ENCODE assay signal across 9 cellular contexts in genomic region chr11:44595964-44596381, GRCh38. TPM values are rescaled to one million over a fixed set of nuclear protein-coding genes. Genes with fewer than 3 reads are reported as not detected.
DNase-seq lines count a peak whose midpoint lies in the region; ATAC-seq and TF ChIP-seq lines count a peak whose summit lies in the region.
"Had no signal": no experiment of that assay in that cellular context is flagged by ENCODE, and none has a peak within 500 bp of the region (broad histone marks: within the 10 kb centered on the region; RNA-seq: fewer than 3 reads in every experiment).

No MANE protein-coding gene starts in this region.

- H3K4me1 ChIP-seq in GM23338 (ENCODE audit: insufficient read depth) (peaks cover 4% of the 10 kb centered on the region; the same call in 1 of the 2 replicates), heart right ventricle (peaks cover 12 to 71% (median 55%) of the 10 kb centered on the region in 9 donors), sigmoid colon (peaks cover 0 to 71% (median 68%) of the 10 kb centered on the region in 4 donors)

- peaks cover 1% of the 10 kb centered on the region for H3K27me3 Mint-ChIP-seq in GM23338 (ENCODE audit: insufficient read depth, low read depth, poor library complexity)
- no peaks in the 10 kb centered on the region for H3K27me3 Mint-ChIP-seq in activated CD8-positive, alpha-beta T cell treated with anti-CD3 and anti-CD28 coated beads for 36 hours

- no peaks in the 10 kb centered on the region for H3K79me2 ChIP-seq in GM23338 (replicated peaks; ENCODE audit: insufficient read depth)

- peak; percentile 18 for ATAC-seq in GM23338
- no peak for ATAC-seq in activated CD8-positive, alpha-beta T cell treated with anti-CD3 and anti-CD28 coated beads for 36 hours
- peak; percentile 77 to 89 (median 85) for ATAC-seq in heart right ventricle
- ATAC-seq in GM18858 (IDR thresholded peaks at IDR 0.05; ENCODE audit: unreplicated experiment), result no peak
- no peak for ATAC-seq in GM18868 (IDR thresholded peaks at IDR 0.05; ENCODE audit: unreplicated experiment)

- no peak overlapping the region for H3K27ac Mint-ChIP-seq in GM23338
- peak overlapping the region; percentile 91 for H3K27ac Mint-ChIP-seq in activated CD8-positive, alpha-beta T cell treated with anti-CD3 and anti-CD28 coated beads for 36 hours

- H3K9me2 ChIP-seq in GM23338 (ENCODE audit: insufficient read depth), result no peaks in the 10 kb centered on the region

- no peak for TF ChIP-seq CTCF in GM23338 (conservative IDR thresholded peaks at IDR 0.05; ENCODE audit: low read depth in 2 of 2)
- TF ChIP-seq CTCF in activated CD8-positive, alpha-beta T cell treated with anti-CD3 and anti-CD28 coated beads for 36 hours (IDR thresholded peaks at IDR 0.05), result no peak
- no peak for TF ChIP-seq CTCF in heart right ventricle (IDR thresholded peaks at IDR 0.05)
- TF ChIP-seq CTCF in sigmoid colon (IDR thresholded peaks at IDR 0.05), result no peak

- DNase-seq in GM23338 (ENCODE audit: low spot score) (no peak), heart right ventricle (peak; percentile 77 to 80), sigmoid colon (peak; percentile 78), SK-N-DZ (ENCODE audit: low spot score) (no peak), HEK293T (ENCODE audit: extremely low spot score) (no peak)
- no peak for DNase-seq in activated CD8-positive, alpha-beta T cell treated with anti-CD3 and anti-CD28 coated beads for 36 hours
- DNase-seq: NCI-H524 treated with DMSO at 0.1 percent for 48 hours had no signal

- no peaks in the 10 kb centered on the region for H3K9me3 Mint-ChIP-seq in GM23338
- no peaks in the 10 kb centered on the region for H3K9me3 Mint-ChIP-seq in activated CD8-positive, alpha-beta T cell treated with anti-CD3 and anti-CD28 coated beads for 36 hours

- peak overlapping the region; percentile 47; the same call in 1 of the 2 replicates for H2AFZ ChIP-seq in GM23338

- POLR2A ChIA-PET in activated CD8-positive, alpha-beta T cell treated with anti-CD3 and anti-CD28 coated beads for 36 hours (lab: Charles Lee), result interaction anchor here (0.7 to 3.3 kb wide), 7 partner anchors 12 to 30 kb away, joined by 3 to 17 read pairs (median 5); no protein-coding TSS in a partner anchor
- POLR2A ChIA-PET in HEK293T (lab: Yijun Ruan, JAX), result no interaction called here

- H3K36me3 Mint-ChIP-seq in GM23338 (ENCODE audit: low read depth), result no peaks in the 10 kb centered on the region
- H3K36me3 Mint-ChIP-seq in activated CD8-positive, alpha-beta T cell treated with anti-CD3 and anti-CD28 coated beads for 36 hours (ENCODE audit: low read depth), result peaks cover 70% of the 10 kb centered on the region

- peaks cover 24% of the 10 kb centered on the region for H3K4me1 Mint-ChIP-seq in GM23338
- peaks cover 84% of the 10 kb centered on the region for H3K4me1 Mint-ChIP-seq in activated CD8-positive, alpha-beta T cell treated with anti-CD3 and anti-CD28 coated beads for 36 hours (ENCODE audit: low read depth)

- no peaks in the 10 kb centered on the region for H3K27me3 ChIP-seq in GM23338 (ENCODE audit: insufficient read depth)
- no peaks in the 10 kb centered on the region for H3K27me3 ChIP-seq in heart right ventricle
- no peaks in the 10 kb centered on the region for H3K27me3 ChIP-seq in sigmoid colon

- no peak for TF ChIP-seq POLR2A in sigmoid colon (IDR thresholded peaks at IDR 0.05)

- H3K27ac ChIP-seq in GM23338 (ENCODE audit: low read depth) (no peak overlapping the region), heart right ventricle (peak overlapping the region; percentile 32 to 78 (median 58)), sigmoid colon (peak overlapping the region; percentile 64 to 71 (median 68))

- CTCF ChIA-PET in activated CD8-positive, alpha-beta T cell treated with anti-CD3 and anti-CD28 coated beads for 36 hours (lab: Charles Lee), result interaction anchor here (1.4 to 1.9 kb wide), 3 partner anchors 14 to 21 kb away, joined by 5 to 6 read pairs (median 5); no protein-coding TSS in a partner anchor
- CTCF ChIA-PET in HEK293T (lab: Yijun Ruan, JAX), result interaction anchor here (0.6 to 1.3 kb wide), 2 partner anchors 16 to 82 kb away, joined by 4 read pairs; no protein-coding TSS in a partner anchor

- 26 to 28% methylated on average over 10 of the region's 10 CpGs for WGBS in heart right ventricle, 2 donors
- WGBS in sigmoid colon, 2 donors, result 72 to 83% methylated on average over 10 of the region's 10 CpGs

- H3K9me3 ChIP-seq in heart right ventricle (no peaks in the 10 kb centered on the region), sigmoid colon (no peaks in the 10 kb centered on the region)

- H3K4me3 Mint-ChIP-seq in GM23338, result no peak overlapping the region
- peak overlapping the region; percentile 60 for H3K4me3 Mint-ChIP-seq in activated CD8-positive, alpha-beta T cell treated with anti-CD3 and anti-CD28 coated beads for 36 hours

- TF ChIP-seq EP300 in sigmoid colon (IDR thresholded peaks at IDR 0.05), result no peak

- no peaks in the 10 kb centered on the region for H3F3A ChIP-seq in GM23338 (replicated peaks; ENCODE audit: low read depth)

- no peaks in the 10 kb centered on the region for H4K20me1 ChIP-seq in GM23338 (replicated peaks; ENCODE audit: insufficient read depth)

- no peak overlapping the region for H3K4me3 ChIP-seq in GM23338
- H3K4me3 ChIP-seq in heart right ventricle, result no peak overlapping the region
- H3K4me3 ChIP-seq in sigmoid colon, result no peak overlapping the region

- peak overlapping the region; percentile 43; the same call in 1 of the 2 replicates for H3K4me2 ChIP-seq in GM23338

- H3K36me3 ChIP-seq in GM23338 (ENCODE audit: insufficient read depth) (no peaks in the 10 kb centered on the region), heart right ventricle (peaks cover 0 to 12% (median 0%) of the 10 kb centered on the region in 9 donors), sigmoid colon (no peaks in the 10 kb centered on the region)

- intact Hi-C loops in activated CD8-positive, alpha-beta T cell treated with anti-CD3 and anti-CD28 coated beads for 36 hours (cut with micrococcal nuclease), result loop anchor here (2.0 kb wide), 1 partner anchor 21 kb away; no protein-coding TSS in a partner anchor
- intact Hi-C loops in heart right ventricle (cut with DNase I), result no loop called here
- intact Hi-C loops in sigmoid colon (cut with DNase I), result loop anchor here (10.0 kb wide), 1 partner anchor 479 kb away; no protein-coding TSS in a partner anchor

TF ChIP-seq in GM23338, 12 proteins besides CTCF, POLR2A, EP300 and RAD21 (continues in another document):
- TF ChIP-seq ZNF331 (CRISPR knock-in tag; IDR thresholded peaks at IDR 0.05; ENCODE audit: low read depth) (no peak), NANOG (IDR thresholded peaks at IDR 0.05; ENCODE audit: borderline replicate concordance) (no peak), CREB1 (CRISPR knock-in tag; IDR thresholded peaks at IDR 0.05; ENCODE audit: low read depth) (no peak), EZH2phosphoT487 (IDR thresholded peaks at IDR 0.05; ENCODE audit: unreplicated experiment) (no peak), JUNB (IDR thresholded peaks at IDR 0.05; ENCODE audit: unreplicated experiment) (no peak)

TF ChIP-seq in HEK293T, 16 proteins besides CTCF, POLR2A, EP300 and RAD21:
- TF ChIP-seq ELF4 (IDR thresholded peaks at IDR 0.05) (no peak), FOXK2 (IDR thresholded peaks at IDR 0.05) (no peak), CTBP1 (IDR thresholded peaks at IDR 0.05; ENCODE audit: borderline replicate concordance) (no peak), TARDBP (IDR thresholded peaks at IDR 0.05) (no peak), LEF1 (IDR thresholded peaks at IDR 0.05; ENCODE audit: borderline replicate concordance) (no peak), FOXM1 (IDR thresholded peaks at IDR 0.05; ENCODE audit: borderline replicate concordance) (no peak), ZNF384 (IDR thresholded peaks at IDR 0.05) (no peak)

RNA-seq across cellular contexts. Expression of gene CD82, which starts 30.5 kb away (rescaled TPM):
- total RNA-seq in GM23338 (2014; rRNA removed; shearing (Covaris generic)), result 4.9 and 9.6 TPM in 2 replicates
- polyA plus RNA-seq in GM23338 (2016; fragmentation: Nextera tagmentation; extraction: Ambion mirVana) (4.4 and 5.5 TPM in 2 replicates), heart right ventricle (10 to 100 TPM; 18.5 to 70.4 TPM), sigmoid colon (10 to 100 TPM in 1 of 3 donors, 1 to 10 TPM in 2; 4.2 to 67.4 (median 6.0) TPM)
- 100 to 1,000 TPM; 289 to 319 TPM for total RNA-seq in activated CD8-positive, alpha-beta T cell treated with anti-CD3 and anti-CD28 coated beads for 36 hours
- total RNA-seq in heart right ventricle (10 to 100 TPM; 25.8 to 66.7 (median 35.2) TPM), sigmoid colon (10 to 100 TPM in 3 of 4 donors, 1 to 10 TPM in 1; 8.7 to 23.3 (median 16.8) TPM)
- 2.5 TPM in 1 of 2 replicates, not detected in the other for polyA plus RNA-seq in SK-N-DZ (2014; cell fraction: cytosol; rRNA removed)
- not detected in 2 replicates for polyA plus RNA-seq in SK-N-DZ (2014; cell fraction: nucleus; rRNA removed)

Comparison
In these comparisons a context has a peak if more than half of its experiments do, and no peak if none do; other contexts are left out.
1. ATAC-seq: peak in GM23338 (single experiment) and heart right ventricle (8 of 8); none in activated CD8-positive, alpha-beta T cell treated with anti-CD3 and anti-CD28 coated beads for 36 hours (single experiment), GM18858 (single experiment) and GM18868 (single experiment).
2. DNase-seq: peak in heart right ventricle (2 of 2) and sigmoid colon (single experiment); none in GM23338 (single experiment), activated CD8-positive, alpha-beta T cell treated with anti-CD3 and anti-CD28 coated beads for 36 hours (single experiment), SK-N-DZ (single experiment) and HEK293T (single experiment).
3. RNA of gene CD82, which starts 30.5 kb away (total RNA-seq): 289 to 319 TPM in activated CD8-positive, alpha-beta T cell treated with anti-CD3 and anti-CD28 coated beads for 36 hours; 25.8 to 66.7 TPM in heart right ventricle, 8.7 to 23.3 TPM in sigmoid colon and 4.9 to 9.6 TPM in GM23338; every median in the first group is over 4 times any median in the second.
4. intact Hi-C loops: an anchor here in activated CD8-positive, alpha-beta T cell treated with anti-CD3 and anti-CD28 coated beads for 36 hours (2.0 kb wide) and sigmoid colon (10.0 kb wide); none called in heart right ventricle.